Comparison of ENCODE assay signal across 8 cellular contexts in genomic region chr6:33288141-33288941, GRCh38. TPM values are rescaled to one million over a fixed set of nuclear protein-coding genes. Genes with fewer than 3 reads are reported as not detected.
DNase-seq lines count a peak whose midpoint lies in the region; ATAC-seq, FAIRE-seq and TF ChIP-seq lines count a peak whose summit lies in the region.

No MANE protein-coding gene starts in this region.

- POLR2A ChIA-PET in AG04449 (lab: Yijun Ruan, JAX): interaction anchor here (0.7 to 4.2 kb wide), 8 partner anchors 9 to 37 kb away, joined by 3 to 57 read pairs (median 6); partner anchors contain the start of genes B3GALT4, RGL2, RPS18 and TAPBP

- ATAC-seq in HG02970 (IDR thresholded peaks at IDR 0.05; ENCODE audit: low FRiP score, unreplicated experiment): peak; percentile 15
- ATAC-seq in HG02884 (IDR thresholded peaks at IDR 0.05; ENCODE audit: unreplicated experiment): no peak
- ATAC-seq in HG03469 (IDR thresholded peaks at IDR 0.05; ENCODE audit: unreplicated experiment): no peak
- no peak for ATAC-seq in HG03378 (IDR thresholded peaks at IDR 0.05; ENCODE audit: unreplicated experiment)

- CTCF ChIA-PET in AG04449 (lab: Yijun Ruan, JAX): interaction anchor here (0.9 to 7.3 kb wide), 7 partner anchors 9 to 103 kb away, joined by 3 to 52 read pairs (median 4); partner anchors contain the start of genes B3GALT4, RGL2, RPS18 and VPS52

- FAIRE-seq in bronchial epithelial cell (lab: Jason Lieb, UNC): no peak

- H3K4me3 ChIP-seq in AG04449 (ENCODE audit: low read depth, low read length): peak overlapping the region; percentile 94
- peak overlapping the region; percentile 80 for H3K4me3 ChIP-seq in bronchial epithelial cell (ENCODE audit: low read depth, low read length)
- H3K4me3 ChIP-seq in mucosa of stomach (ENCODE audit: low read length): peak overlapping the region; percentile 78

- no peaks in the 10 kb centered on the region for H3K9me3 ChIP-seq in mucosa of stomach (ENCODE audit: control insufficient read depth, low read length)

- DNase-seq in AG04449 (ENCODE audit: low read depth, low spot score): no peak
- DNase-seq in bronchial epithelial cell (ENCODE audit: low read depth): no peak
- DNase-seq in NCI-H82 (lab: John Stamatoyannopoulos, UW): no peak

- TF ChIP-seq CTCF in AG04449 (IDR thresholded peaks at IDR 0.05; ENCODE audit: insufficient read depth, low read length, missing control alignments) (no peak), bronchial epithelial cell (IDR thresholded peaks at IDR 0.05; ENCODE audit: insufficient read depth, low read length, severe bottlenecking) (no peak)

- peak overlapping the region; percentile 77 for H3K9ac ChIP-seq in mucosa of stomach (ENCODE audit: low read length)

- H3K27me3 ChIP-seq in bronchial epithelial cell (ENCODE audit: control insufficient read depth, insufficient read depth, low read length) (no peaks in the 10 kb centered on the region), mucosa of stomach (ENCODE audit: control insufficient read depth, insufficient read depth, low read length) (no peaks in the 10 kb centered on the region)

- peaks cover 16% of the 10 kb centered on the region for H3K4me1 ChIP-seq in mucosa of stomach (ENCODE audit: control insufficient read depth, insufficient read depth, low read length)

- peaks cover 19% of the 10 kb centered on the region for H3K36me3 ChIP-seq in bronchial epithelial cell (ENCODE audit: control insufficient read depth, insufficient read depth, low read length)
- no peaks in the 10 kb centered on the region for H3K36me3 ChIP-seq in mucosa of stomach (ENCODE audit: control insufficient read depth, insufficient read depth, low read length)

RNA-seq across cellular contexts. Expression of gene WDR46, which starts 0.7 kb away (rescaled TPM):
- 59.5 and 132 TPM in 2 replicates for total RNA-seq in bronchial epithelial cell

RNA-seq across cellular contexts. Expression of gene PFDN6, which starts 1.1 kb away (rescaled TPM):
- 61.7 and 64.5 TPM in 2 replicates for total RNA-seq in bronchial epithelial cell

RNA-seq across cellular contexts. Expression of gene RGL2, which starts 10.4 kb away (rescaled TPM):
- 22.6 and 27.7 TPM in 2 replicates for total RNA-seq in bronchial epithelial cell

RNA-seq across cellular contexts. Expression of gene B3GALT4, which starts 11.4 kb away (rescaled TPM):
- 3.9 and 16.9 TPM in 2 replicates for total RNA-seq in bronchial epithelial cell

RNA-seq across cellular contexts. Expression of gene RPS18, which starts 16.5 kb away (rescaled TPM):
- 9,289 and 12,112 TPM in 2 replicates for total RNA-seq in bronchial epithelial cell
